Comparison of ENCODE assay signal across 1 cellular context in the genomic region with DNA sequence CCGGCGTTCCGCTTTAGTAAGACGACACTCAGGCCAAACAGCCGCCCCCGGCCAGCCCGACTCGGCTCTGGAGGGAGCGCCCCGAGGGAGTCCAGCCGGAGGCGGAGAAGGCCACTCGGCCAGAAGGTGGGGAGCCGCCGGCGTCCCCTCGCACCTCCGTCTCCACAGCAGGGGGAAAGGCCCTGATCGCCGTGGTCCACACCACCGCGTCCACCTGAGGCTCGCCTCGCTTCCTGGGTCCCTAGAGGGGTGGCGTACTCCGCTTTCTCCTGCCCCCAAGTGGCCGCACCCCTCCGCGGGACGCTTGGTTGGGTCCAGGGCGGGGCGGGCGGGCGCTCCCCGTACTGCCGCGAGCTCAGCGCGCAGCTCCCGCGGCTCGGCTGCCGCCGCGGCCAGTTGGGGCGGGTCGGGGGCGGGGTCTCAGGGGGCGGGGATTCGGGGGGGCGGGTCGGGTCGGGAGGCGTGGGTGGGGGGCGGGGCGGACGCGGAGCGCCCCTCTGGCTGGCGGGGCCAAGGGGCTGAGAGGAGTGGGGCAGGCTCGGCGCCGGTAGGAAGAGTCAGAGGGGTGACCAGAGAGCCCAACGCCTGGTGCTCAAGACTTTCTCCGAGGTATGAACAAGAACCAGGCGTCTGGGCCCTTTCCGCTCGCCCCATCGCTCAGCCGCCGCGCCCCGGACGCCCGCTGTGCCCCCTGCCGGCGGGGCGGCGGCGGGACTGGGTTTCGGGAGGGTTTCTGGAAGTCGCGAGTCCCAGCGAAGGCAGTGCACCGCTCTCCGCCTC.
TF ChIP-seq lines count a peak whose summit lies in the region.

A gene (plus strand): TSS at position 523 of the 780 bp plus-strand sequence. CDS start 37,927 bp downstream, outside the sequence.

TF ChIP-seq in H1, 55 proteins besides CTCF, POLR2A, EP300 and RAD21 (continued from another document):
- no peak for TF ChIP-seq CBX8 (IDR thresholded peaks at IDR 0.05; ENCODE audit: borderline replicate concordance, low read depth, low read length)
- TF ChIP-seq, protein P1, sequence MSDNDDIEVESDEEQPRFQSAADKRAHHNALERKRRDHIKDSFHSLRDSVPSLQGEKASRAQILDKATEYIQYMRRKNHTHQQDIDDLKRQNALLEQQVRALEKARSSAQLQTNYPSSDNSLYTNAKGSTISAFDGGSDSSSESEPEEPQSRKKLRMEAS (IDR thresholded peaks at IDR 0.05) = 0 out of 2 replicates have a peak, but pooled peaks have one; percentile 6
- peak; percentile 93 for TF ChIP-seq JUND (IDR thresholded peaks at IDR 0.05; ENCODE audit: low read length)
- TF ChIP-seq CBX5 (IDR thresholded peaks at IDR 0.05; ENCODE audit: low read depth, low read length) = no peak
- TF ChIP-seq, protein P2, sequence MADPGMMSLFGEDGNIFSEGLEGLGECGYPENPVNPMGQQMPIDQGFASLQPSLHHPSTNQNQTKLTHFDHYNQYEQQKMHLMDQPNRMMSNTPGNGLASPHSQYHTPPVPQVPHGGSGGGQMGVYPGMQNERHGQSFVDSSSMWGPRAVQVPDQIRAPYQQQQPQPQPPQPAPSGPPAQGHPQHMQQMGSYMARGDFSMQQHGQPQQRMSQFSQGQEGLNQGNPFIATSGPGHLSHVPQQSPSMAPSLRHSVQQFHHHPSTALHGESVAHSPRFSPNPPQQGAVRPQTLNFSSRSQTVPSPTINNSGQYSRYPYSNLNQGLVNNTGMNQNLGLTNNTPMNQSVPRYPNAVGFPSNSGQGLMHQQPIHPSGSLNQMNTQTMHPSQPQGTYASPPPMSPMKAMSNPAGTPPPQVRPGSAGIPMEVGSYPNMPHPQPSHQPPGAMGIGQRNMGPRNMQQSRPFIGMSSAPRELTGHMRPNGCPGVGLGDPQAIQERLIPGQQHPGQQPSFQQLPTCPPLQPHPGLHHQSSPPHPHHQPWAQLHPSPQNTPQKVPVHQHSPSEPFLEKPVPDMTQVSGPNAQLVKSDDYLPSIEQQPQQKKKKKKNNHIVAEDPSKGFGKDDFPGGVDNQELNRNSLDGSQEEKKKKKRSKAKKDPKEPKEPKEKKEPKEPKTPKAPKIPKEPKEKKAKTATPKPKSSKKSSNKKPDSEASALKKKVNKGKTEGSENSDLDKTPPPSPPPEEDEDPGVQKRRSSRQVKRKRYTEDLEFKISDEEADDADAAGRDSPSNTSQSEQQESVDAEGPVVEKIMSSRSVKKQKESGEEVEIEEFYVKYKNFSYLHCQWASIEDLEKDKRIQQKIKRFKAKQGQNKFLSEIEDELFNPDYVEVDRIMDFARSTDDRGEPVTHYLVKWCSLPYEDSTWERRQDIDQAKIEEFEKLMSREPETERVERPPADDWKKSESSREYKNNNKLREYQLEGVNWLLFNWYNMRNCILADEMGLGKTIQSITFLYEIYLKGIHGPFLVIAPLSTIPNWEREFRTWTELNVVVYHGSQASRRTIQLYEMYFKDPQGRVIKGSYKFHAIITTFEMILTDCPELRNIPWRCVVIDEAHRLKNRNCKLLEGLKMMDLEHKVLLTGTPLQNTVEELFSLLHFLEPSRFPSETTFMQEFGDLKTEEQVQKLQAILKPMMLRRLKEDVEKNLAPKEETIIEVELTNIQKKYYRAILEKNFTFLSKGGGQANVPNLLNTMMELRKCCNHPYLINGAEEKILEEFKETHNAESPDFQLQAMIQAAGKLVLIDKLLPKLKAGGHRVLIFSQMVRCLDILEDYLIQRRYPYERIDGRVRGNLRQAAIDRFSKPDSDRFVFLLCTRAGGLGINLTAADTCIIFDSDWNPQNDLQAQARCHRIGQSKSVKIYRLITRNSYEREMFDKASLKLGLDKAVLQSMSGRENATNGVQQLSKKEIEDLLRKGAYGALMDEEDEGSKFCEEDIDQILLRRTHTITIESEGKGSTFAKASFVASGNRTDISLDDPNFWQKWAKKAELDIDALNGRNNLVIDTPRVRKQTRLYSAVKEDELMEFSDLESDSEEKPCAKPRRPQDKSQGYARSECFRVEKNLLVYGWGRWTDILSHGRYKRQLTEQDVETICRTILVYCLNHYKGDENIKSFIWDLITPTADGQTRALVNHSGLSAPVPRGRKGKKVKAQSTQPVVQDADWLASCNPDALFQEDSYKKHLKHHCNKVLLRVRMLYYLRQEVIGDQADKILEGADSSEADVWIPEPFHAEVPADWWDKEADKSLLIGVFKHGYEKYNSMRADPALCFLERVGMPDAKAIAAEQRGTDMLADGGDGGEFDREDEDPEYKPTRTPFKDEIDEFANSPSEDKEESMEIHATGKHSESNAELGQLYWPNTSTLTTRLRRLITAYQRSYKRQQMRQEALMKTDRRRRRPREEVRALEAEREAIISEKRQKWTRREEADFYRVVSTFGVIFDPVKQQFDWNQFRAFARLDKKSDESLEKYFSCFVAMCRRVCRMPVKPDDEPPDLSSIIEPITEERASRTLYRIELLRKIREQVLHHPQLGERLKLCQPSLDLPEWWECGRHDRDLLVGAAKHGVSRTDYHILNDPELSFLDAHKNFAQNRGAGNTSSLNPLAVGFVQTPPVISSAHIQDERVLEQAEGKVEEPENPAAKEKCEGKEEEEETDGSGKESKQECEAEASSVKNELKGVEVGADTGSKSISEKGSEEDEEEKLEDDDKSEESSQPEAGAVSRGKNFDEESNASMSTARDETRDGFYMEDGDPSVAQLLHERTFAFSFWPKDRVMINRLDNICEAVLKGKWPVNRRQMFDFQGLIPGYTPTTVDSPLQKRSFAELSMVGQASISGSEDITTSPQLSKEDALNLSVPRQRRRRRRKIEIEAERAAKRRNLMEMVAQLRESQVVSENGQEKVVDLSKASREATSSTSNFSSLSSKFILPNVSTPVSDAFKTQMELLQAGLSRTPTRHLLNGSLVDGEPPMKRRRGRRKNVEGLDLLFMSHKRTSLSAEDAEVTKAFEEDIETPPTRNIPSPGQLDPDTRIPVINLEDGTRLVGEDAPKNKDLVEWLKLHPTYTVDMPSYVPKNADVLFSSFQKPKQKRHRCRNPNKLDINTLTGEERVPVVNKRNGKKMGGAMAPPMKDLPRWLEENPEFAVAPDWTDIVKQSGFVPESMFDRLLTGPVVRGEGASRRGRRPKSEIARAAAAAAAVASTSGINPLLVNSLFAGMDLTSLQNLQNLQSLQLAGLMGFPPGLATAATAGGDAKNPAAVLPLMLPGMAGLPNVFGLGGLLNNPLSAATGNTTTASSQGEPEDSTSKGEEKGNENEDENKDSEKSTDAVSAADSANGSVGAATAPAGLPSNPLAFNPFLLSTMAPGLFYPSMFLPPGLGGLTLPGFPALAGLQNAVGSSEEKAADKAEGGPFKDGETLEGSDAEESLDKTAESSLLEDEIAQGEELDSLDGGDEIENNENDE (IDR thresholded peaks at IDR 0.05; ENCODE audit: insufficient replicate concordance, low read length) = no peak
- TF ChIP-seq SIRT6 (IDR thresholded peaks at IDR 0.05; ENCODE audit: low read length) = no peak
- TF ChIP-seq TAF7 (optimal IDR thresholded peaks at IDR 0.05; ENCODE audit: borderline replicate concordance, low read depth, low read length) = peak; percentile 96
- no peak for TF ChIP-seq RBBP5 (IDR thresholded peaks at IDR 0.05; ENCODE audit: borderline replicate concordance, low read depth, low read length)
- no peak for TF ChIP-seq CEBPB (IDR thresholded peaks at IDR 0.05; ENCODE audit: low read depth, low read length)
- no peak for TF ChIP-seq TCF12 (IDR thresholded peaks at IDR 0.05; ENCODE audit: low read depth, low read length)
- no peak for TF ChIP-seq NRF1 (IDR thresholded peaks at IDR 0.05; ENCODE audit: low read depth, low read length)
- TF ChIP-seq, protein P3, sequence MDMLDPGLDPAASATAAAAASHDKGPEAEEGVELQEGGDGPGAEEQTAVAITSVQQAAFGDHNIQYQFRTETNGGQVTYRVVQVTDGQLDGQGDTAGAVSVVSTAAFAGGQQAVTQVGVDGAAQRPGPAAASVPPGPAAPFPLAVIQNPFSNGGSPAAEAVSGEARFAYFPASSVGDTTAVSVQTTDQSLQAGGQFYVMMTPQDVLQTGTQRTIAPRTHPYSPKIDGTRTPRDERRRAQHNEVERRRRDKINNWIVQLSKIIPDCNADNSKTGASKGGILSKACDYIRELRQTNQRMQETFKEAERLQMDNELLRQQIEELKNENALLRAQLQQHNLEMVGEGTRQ (IDR thresholded peaks at IDR 0.05; ENCODE audit: low read length) = no peak
- TF ChIP-seq, protein P4, sequence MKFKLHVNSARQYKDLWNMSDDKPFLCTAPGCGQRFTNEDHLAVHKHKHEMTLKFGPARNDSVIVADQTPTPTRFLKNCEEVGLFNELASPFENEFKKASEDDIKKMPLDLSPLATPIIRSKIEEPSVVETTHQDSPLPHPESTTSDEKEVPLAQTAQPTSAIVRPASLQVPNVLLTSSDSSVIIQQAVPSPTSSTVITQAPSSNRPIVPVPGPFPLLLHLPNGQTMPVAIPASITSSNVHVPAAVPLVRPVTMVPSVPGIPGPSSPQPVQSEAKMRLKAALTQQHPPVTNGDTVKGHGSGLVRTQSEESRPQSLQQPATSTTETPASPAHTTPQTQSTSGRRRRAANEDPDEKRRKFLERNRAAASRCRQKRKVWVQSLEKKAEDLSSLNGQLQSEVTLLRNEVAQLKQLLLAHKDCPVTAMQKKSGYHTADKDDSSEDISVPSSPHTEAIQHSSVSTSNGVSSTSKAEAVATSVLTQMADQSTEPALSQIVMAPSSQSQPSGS (IDR thresholded peaks at IDR 0.05; ENCODE audit: low read length) = no peak
- peak; percentile 72; the same call in 1 of the 2 replicates for TF ChIP-seq EGR1 (IDR thresholded peaks at IDR 0.05; ENCODE audit: borderline replicate concordance, low read depth, low read length)
- TF ChIP-seq HDAC2 (IDR thresholded peaks at IDR 0.05; ENCODE audit: borderline replicate concordance in 1 of 2, low read depth in 2 of 2, low read length in 2 of 2) = no peak
- TF ChIP-seq, protein P5, sequence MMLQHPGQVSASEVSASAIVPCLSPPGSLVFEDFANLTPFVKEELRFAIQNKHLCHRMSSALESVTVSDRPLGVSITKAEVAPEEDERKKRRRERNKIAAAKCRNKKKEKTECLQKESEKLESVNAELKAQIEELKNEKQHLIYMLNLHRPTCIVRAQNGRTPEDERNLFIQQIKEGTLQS (IDR thresholded peaks at IDR 0.05; ENCODE audit: insufficient read depth, low read depth, low read length) = no peak
- no peak for TF ChIP-seq BACH1 (IDR thresholded peaks at IDR 0.05; ENCODE audit: low read length)
- TF ChIP-seq KDM4A (IDR thresholded peaks at IDR 0.05; ENCODE audit: low read depth, low read length, severe bottlenecking) = no peak
- TF ChIP-seq PHF8 (conservative IDR thresholded peaks at IDR 0.05; ENCODE audit: low read depth, low read length) = peak; percentile 56; the same call in 1 of the 2 replicates
- no peak for TF ChIP-seq KDM1A (IDR thresholded peaks at IDR 0.05; ENCODE audit: borderline replicate concordance, low read length)
- no peak for TF ChIP-seq CREB1 (IDR thresholded peaks at IDR 0.05)
- no peak for TF ChIP-seq BRCA1 (IDR thresholded peaks at IDR 0.05; ENCODE audit: low read depth, low read length)
- TF ChIP-seq POU5F1 (IDR thresholded peaks at IDR 0.05; ENCODE audit: low read depth, low read length) = no peak
- no peak for TF ChIP-seq ZNF274 (IDR thresholded peaks at IDR 0.05; ENCODE audit: borderline replicate concordance, extremely low read depth, low read length)
- TF ChIP-seq EZH2 (IDR thresholded peaks at IDR 0.05; ENCODE audit: low read depth, low read length, severe bottlenecking) = no peak
- 0 out of 2 replicates have a peak, but pooled peaks have one; percentile 14 for TF ChIP-seq SP4 (IDR thresholded peaks at IDR 0.05; ENCODE audit: low read length)
- TF ChIP-seq TEAD4 (IDR thresholded peaks at IDR 0.05; ENCODE audit: low read depth, low read length) = no peak
- TF ChIP-seq BCL11A (IDR thresholded peaks at IDR 0.05; ENCODE audit: low read depth in 2 of 2, low read length in 2 of 2) = no peak
- peak in 1 of 2 experiments; percentile 57; a peak in 1 of 4 replicates for TF ChIP-seq SIN3A (conservative IDR thresholded peaks at IDR 0.05 in 1 of 2, IDR thresholded peaks at IDR 0.05 in 1 of 2; ENCODE audit: low read depth in 1 of 2, low read length in 2 of 2)
- TF ChIP-seq GTF2F1 (IDR thresholded peaks at IDR 0.05; ENCODE audit: borderline replicate concordance, low read depth, low read length) = no peak
- TF ChIP-seq RXRA (IDR thresholded peaks at IDR 0.05; ENCODE audit: insufficient read depth, low read depth, low read length) = no peak
- TF ChIP-seq MAFK (IDR thresholded peaks at IDR 0.05; ENCODE audit: low read depth, low read length) = no peak
- no peak for TF ChIP-seq SP2 (IDR thresholded peaks at IDR 0.05; ENCODE audit: low read length)
